In genomic region chr11:5004429-5005274, GRCh38 we compare ENCODE assay signal across 1 cellular context.
TF ChIP-seq lines count a peak whose summit lies in the region.

No MANE protein-coding gene starts in this region.

TF ChIP-seq in SK-N-SH treated with all-trans-retinoic acid at 6 μM for 48 hours, 23 proteins besides CTCF, POLR2A, EP300 and RAD21:
- TF ChIP-seq, protein P1, sequence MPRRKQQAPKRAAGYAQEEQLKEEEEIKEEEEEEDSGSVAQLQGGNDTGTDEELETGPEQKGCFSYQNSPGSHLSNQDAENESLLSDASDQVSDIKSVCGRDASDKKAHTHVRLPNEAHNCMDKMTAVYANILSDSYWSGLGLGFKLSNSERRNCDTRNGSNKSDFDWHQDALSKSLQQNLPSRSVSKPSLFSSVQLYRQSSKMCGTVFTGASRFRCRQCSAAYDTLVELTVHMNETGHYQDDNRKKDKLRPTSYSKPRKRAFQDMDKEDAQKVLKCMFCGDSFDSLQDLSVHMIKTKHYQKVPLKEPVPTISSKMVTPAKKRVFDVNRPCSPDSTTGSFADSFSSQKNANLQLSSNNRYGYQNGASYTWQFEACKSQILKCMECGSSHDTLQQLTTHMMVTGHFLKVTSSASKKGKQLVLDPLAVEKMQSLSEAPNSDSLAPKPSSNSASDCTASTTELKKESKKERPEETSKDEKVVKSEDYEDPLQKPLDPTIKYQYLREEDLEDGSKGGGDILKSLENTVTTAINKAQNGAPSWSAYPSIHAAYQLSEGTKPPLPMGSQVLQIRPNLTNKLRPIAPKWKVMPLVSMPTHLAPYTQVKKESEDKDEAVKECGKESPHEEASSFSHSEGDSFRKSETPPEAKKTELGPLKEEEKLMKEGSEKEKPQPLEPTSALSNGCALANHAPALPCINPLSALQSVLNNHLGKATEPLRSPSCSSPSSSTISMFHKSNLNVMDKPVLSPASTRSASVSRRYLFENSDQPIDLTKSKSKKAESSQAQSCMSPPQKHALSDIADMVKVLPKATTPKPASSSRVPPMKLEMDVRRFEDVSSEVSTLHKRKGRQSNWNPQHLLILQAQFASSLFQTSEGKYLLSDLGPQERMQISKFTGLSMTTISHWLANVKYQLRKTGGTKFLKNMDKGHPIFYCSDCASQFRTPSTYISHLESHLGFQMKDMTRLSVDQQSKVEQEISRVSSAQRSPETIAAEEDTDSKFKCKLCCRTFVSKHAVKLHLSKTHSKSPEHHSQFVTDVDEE (CRISPR knock-in tag; IDR thresholded peaks at IDR 0.05): no peak
- no peak for TF ChIP-seq CSDC2 (CRISPR knock-in tag; IDR thresholded peaks at IDR 0.05)
- TF ChIP-seq ZNF8 (CRISPR knock-in tag; IDR thresholded peaks at IDR 0.05): no peak
- TF ChIP-seq ZFP3 (CRISPR knock-in tag; IDR thresholded peaks at IDR 0.05): no peak
- no peak for TF ChIP-seq PPARA (CRISPR knock-in tag; IDR thresholded peaks at IDR 0.05; ENCODE audit: borderline replicate concordance)
- TF ChIP-seq ZFP30 (CRISPR knock-in tag; IDR thresholded peaks at IDR 0.05): no peak
- TF ChIP-seq ISL1 (CRISPR knock-in tag; IDR thresholded peaks at IDR 0.05): no peak
- TF ChIP-seq GLIS3 (CRISPR knock-in tag; IDR thresholded peaks at IDR 0.05): no peak
- no peak for TF ChIP-seq ARNTL (CRISPR knock-in tag; IDR thresholded peaks at IDR 0.05; ENCODE audit: borderline replicate concordance, low read depth)
- no peak for TF ChIP-seq CREB5 (CRISPR knock-in tag; IDR thresholded peaks at IDR 0.05; ENCODE audit: low read depth)
- TF ChIP-seq POU6F1 (CRISPR knock-in tag; IDR thresholded peaks at IDR 0.05; ENCODE audit: borderline replicate concordance, low read depth): no peak
- no peak for TF ChIP-seq ZC3H10 (CRISPR knock-in tag; IDR thresholded peaks at IDR 0.05)
- no peak for TF ChIP-seq TOX (CRISPR knock-in tag; IDR thresholded peaks at IDR 0.05; ENCODE audit: borderline replicate concordance)
